ENCODE assay signal across 8 cellular contexts in the genomic region with DNA sequence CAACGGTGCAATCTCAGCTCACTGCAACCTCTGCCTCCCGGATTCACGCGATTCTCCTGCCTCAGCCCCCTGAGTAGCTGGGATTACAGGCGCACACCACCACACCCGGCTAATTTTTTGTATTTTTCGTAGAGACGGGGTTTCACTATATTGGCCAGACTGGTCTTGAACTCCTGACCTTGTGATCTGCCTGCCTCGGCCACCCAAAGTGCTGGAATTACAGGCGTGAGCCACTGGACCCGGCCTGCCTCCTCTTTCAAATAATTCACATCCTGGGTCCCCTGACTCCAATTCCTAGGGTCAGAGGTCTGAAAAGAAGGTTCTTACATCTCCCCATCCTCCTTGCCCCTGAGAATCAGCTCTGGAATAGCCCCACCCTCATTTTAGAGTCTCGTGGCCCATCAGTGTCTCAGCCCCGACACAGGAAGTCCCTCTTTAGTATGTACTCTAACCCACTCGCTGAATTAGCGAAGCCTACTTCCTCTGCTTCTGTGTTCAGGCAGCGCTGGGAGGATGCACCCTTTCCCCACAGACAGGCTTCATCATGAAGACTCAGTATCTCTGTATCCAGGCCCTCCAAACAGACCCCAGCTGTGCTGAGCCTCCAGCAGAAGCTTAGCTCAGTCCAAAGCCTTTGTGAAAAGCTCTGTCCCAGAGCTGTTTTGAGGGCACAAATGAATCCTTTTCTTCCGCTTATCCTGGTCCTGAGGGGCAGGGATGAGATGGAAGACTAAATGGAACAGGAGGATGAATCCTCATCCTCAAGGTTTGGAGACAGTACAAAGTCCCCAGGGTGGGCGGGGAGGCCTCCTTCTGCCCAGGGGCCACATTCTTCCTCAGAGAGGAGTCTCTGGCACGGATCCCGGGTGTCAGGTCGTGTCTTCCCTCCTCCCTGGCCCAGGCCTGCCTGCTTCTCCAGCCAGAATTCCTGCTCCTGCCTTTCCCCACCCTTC. TPM values are rescaled to one million over a fixed set of nuclear protein-coding genes. Genes with fewer than 3 reads are reported as not detected.
A peak's percentile ranks its signal among the peaks of the same experiment; 100 is the strongest.
DNase-seq lines count a peak whose midpoint lies in the region; ATAC-seq lines count a peak whose summit lies in the region.

No MANE protein-coding gene starts in this region.

- H2BK15ac ChIP-seq in mesendoderm (replicated peaks; ENCODE audit: low read depth), result no peak overlapping the region

- no peaks in the 10 kb centered on the region for H3K27me3 ChIP-seq in mesendoderm (ENCODE audit: insufficient read depth, low read length, poor library complexity)

- H2BK120ac ChIP-seq in mesendoderm (ENCODE audit: low read depth, low read length), result no peak overlapping the region

- H3K79me2 ChIP-seq in mesendoderm (ENCODE audit: control insufficient read depth, insufficient read depth, low read length), result no peaks in the 10 kb centered on the region

- H3K4ac ChIP-seq in mesendoderm (ENCODE audit: low read depth, low read length), result no peak overlapping the region

- H3K36me3 ChIP-seq in mesendoderm (ENCODE audit: control insufficient read depth, insufficient read depth, low read length), result no peaks in the 10 kb centered on the region

- DNase-seq in SKM-1 treated with dmso at 0.1 percent for 144 hours (lab: John Stamatoyannopoulos, UW; ENCODE audit: unreplicated experiment), result peak; percentile 12
- DNase-seq in SKM-1 (lab: John Stamatoyannopoulos, UW; ENCODE audit: unreplicated experiment), result no peak
- DNase-seq in NOMO-1 treated with dmso at 0.1 percent for 144 hours (lab: John Stamatoyannopoulos, UW; ENCODE audit: unreplicated experiment), result peak; percentile 18
- DNase-seq in activated naive CD4-positive, alpha-beta T cell treated with anti-CD3 and anti-CD28 coated beads, Interleukin-2, amount 50 U/mL, for 16 hours, result peak; percentile 50
- no peak for DNase-seq in mesendoderm
- no peak for DNase-seq in HCEC 1CT
- no peak for DNase-seq in AG08396 (ENCODE audit: low spot score)

- H3K4me3 ChIP-seq in mesendoderm (ENCODE audit: low read length), result no peak overlapping the region

- no peak overlapping the region for H4K8ac ChIP-seq in mesendoderm (ENCODE audit: low read depth, low read length)

- no peak overlapping the region for H4K5ac ChIP-seq in mesendoderm (ENCODE audit: low read length)

- no peaks in the 10 kb centered on the region for H3K79me1 ChIP-seq in mesendoderm (ENCODE audit: low read length)

- peaks cover 8% of the 10 kb centered on the region for H3K4me1 ChIP-seq in mesendoderm (ENCODE audit: control insufficient read depth, low read depth, low read length)

- H3K56ac ChIP-seq in mesendoderm (ENCODE audit: low read length), result peak overlapping the region; percentile 67

- no peak overlapping the region for H2BK5ac ChIP-seq in mesendoderm (ENCODE audit: low read length)

- no peak overlapping the region for H3K9ac ChIP-seq in mesendoderm (ENCODE audit: low read length)

- no peak overlapping the region for H2AK5ac ChIP-seq in mesendoderm (ENCODE audit: low read length)

- ATAC-seq in HG02642 (IDR thresholded peaks at IDR 0.05; ENCODE audit: poor library complexity, unreplicated experiment), result peak; percentile 47

- no peak overlapping the region for H3K27ac ChIP-seq in mesendoderm (ENCODE audit: low read depth, low read length)

- WGBS in mesendoderm (ENCODE audit: extremely low coverage, insufficient coverage, low lambda C conversion rate), result no CpG with 5 or more reads among the region's 21 CpGs

- H3K23ac ChIP-seq in mesendoderm (ENCODE audit: low read length), result peak overlapping the region; percentile 45

- no peak overlapping the region for H3K18ac ChIP-seq in mesendoderm (ENCODE audit: low read length)

- no peak overlapping the region for H3K4me2 ChIP-seq in mesendoderm (ENCODE audit: low read length)

RNA-seq across cellular contexts. Expression of gene LPAR5, which starts 3.5 kb away (rescaled TPM):
- polyA plus RNA-seq in mesendoderm (2013, experiment 1 of 2), result 0.37 TPM
- 0.28 TPM for polyA plus RNA-seq in mesendoderm (2013, experiment 2 of 2)

RNA-seq across cellular contexts. Expression of gene ACRBP, which starts 14.9 kb away (rescaled TPM):
- 0.38 TPM for polyA plus RNA-seq in mesendoderm (2013, experiment 1 of 2)
- polyA plus RNA-seq in mesendoderm (2013, experiment 2 of 2), result 0.55 TPM

RNA-seq across cellular contexts. Expression of gene CHD4, which starts 25.1 kb away (rescaled TPM):
- 145 TPM for polyA plus RNA-seq in mesendoderm (2013, experiment 1 of 2)
- 139 TPM for polyA plus RNA-seq in mesendoderm (2013, experiment 2 of 2)

RNA-seq across cellular contexts. Expression of gene ING4, which starts 30.6 kb away (rescaled TPM):
- 11.7 TPM for polyA plus RNA-seq in mesendoderm (2013, experiment 1 of 2)
- 11.7 TPM for polyA plus RNA-seq in mesendoderm (2013, experiment 2 of 2)

RNA-seq across cellular contexts. Expression of gene ZNF384, which starts 56.9 kb away (rescaled TPM):
- polyA plus RNA-seq in mesendoderm (2013, experiment 1 of 2), result 57.5 TPM
- 61.4 TPM for polyA plus RNA-seq in mesendoderm (2013, experiment 2 of 2)

Comparison
In these comparisons a context has a peak if more than half of its experiments do, and no peak if none do; other contexts are left out.
1. DNase-seq: peak in SKM-1 treated with dmso at 0.1 percent for 144 hours (single experiment), NOMO-1 treated with dmso at 0.1 percent for 144 hours (single experiment) and activated naive CD4-positive, alpha-beta T cell treated with anti-CD3 and anti-CD28 coated beads, Interleukin-2, amount 50 U/mL, for 16 hours (single experiment); none in SKM-1 (single experiment), mesendoderm (single experiment), HCEC 1CT (single experiment) and AG08396 (single experiment).